21 cellular contexts compared by ENCODE assay signal in genomic region chr6:130724089-130724488, GRCh38.
"Had no signal": no experiment of that assay in that cellular context is flagged by ENCODE, and none has a peak within 500 bp of the region (broad histone marks: within the 10 kb centered on the region; RNA-seq: fewer than 3 reads in every experiment).

No MANE protein-coding gene starts in this region.

- H3K36me3 Mint-ChIP-seq: memory B cell had no signal

- H3K27me3 ChIP-seq: gastroesophageal sphincter, heart left ventricle, ovary, right lobe of liver, SJCRH30, upper lobe of left lung had no signal

- ATAC-seq: activated CD4-positive, CD25-positive, alpha-beta regulatory T cell treated with anti-CD3 and anti-CD28 coated beads, Interleukin-2, amount 50 U/mL, for 24 hours; activated T-cell treated with anti-CD3 and anti-CD28 coated beads, Interleukin-2, amount 50 U/mL, for 4 hours; gastroesophageal sphincter; heart left ventricle; left ventricle myocardium superior; mucosa of descending colon; right lobe of liver had no signal

- H3K4me1 Mint-ChIP-seq: memory B cell, naive B cell had no signal

- DNase-seq: activated CD4-positive, alpha-beta T cell treated with anti-CD3 and anti-CD28 coated beads, Interleukin-2, amount 50 U/mL, for 48 hours; activated effector memory CD4-positive, alpha-beta T cell treated with anti-CD3 and anti-CD28 coated beads, Interleukin-2, amount 50 U/mL, for 16 hours; activated T-cell treated with anti-CD3 and anti-CD28 coated beads, Interleukin-2, amount 50 U/mL, for 4 hours; amygdala; heart left ventricle; left ventricle myocardium superior; mucosa of descending colon; naive B cell; ovary; right lobe of liver; SJCRH30; small intestine; stimulated activated CD4-positive, alpha-beta T cell treated with anti-CD3 and anti-CD28 coated beads, Interleukin-15, amount 100 ng/mL, for 24 hours; stimulated activated CD4-positive, alpha-beta T cell treated with anti-CD3 and anti-CD28 coated beads, Interleukin-2, amount 100 ng/mL, for 48 hours; upper lobe of left lung had no signal

- H3K27me3 Mint-ChIP-seq: naive B cell had no signal

- H3K9me3 Mint-ChIP-seq: activated T-cell treated with anti-CD3 and anti-CD28 coated beads, Interleukin-2, amount 50 U/mL, for 4 hours had no signal

- H3K4me3 ChIP-seq: gastroesophageal sphincter, heart left ventricle, mucosa of descending colon, ovary, right lobe of liver, SJCRH30, thoracic aorta, upper lobe of left lung had no signal

- H3K27ac ChIP-seq: gastroesophageal sphincter, heart left ventricle, ovary, right lobe of liver, SJCRH30, thoracic aorta, upper lobe of left lung had no signal

- H3K27ac Mint-ChIP-seq: activated naive CD4-positive, alpha-beta T cell treated with anti-CD3 and anti-CD28 coated beads, Interleukin-2, amount 50 U/mL, for 72 hours; memory B cell; naive B cell; T-helper 1 cell treated with Interleukin-12 subunit alpha and Interleukin-12 subunit beta and Interleukin-4 antibody, amounts not matched to agents 30 μg/mL and 1 μg/mL, for 36 hours had no signal

- H3K4me3 Mint-ChIP-seq: activated T-cell treated with anti-CD3 and anti-CD28 coated beads, Interleukin-2, amount 50 U/mL, for 4 hours; memory B cell; naive B cell; T-helper 1 cell treated with Interleukin-12 subunit alpha and Interleukin-12 subunit beta and Interleukin-4 antibody, amounts not matched to agents 30 μg/mL and 1 μg/mL, for 36 hours had no signal

- H3K9me3 ChIP-seq: mucosa of descending colon, ovary, right lobe of liver, SJCRH30, thoracic aorta, upper lobe of left lung had no signal

- H3K36me3 ChIP-seq: gastroesophageal sphincter, heart left ventricle, ovary, right lobe of liver, SJCRH30, thoracic aorta, upper lobe of left lung had no signal

- H3K4me1 ChIP-seq: gastroesophageal sphincter, heart left ventricle, right lobe of liver, SJCRH30, upper lobe of left lung had no signal
